Comparison of ENCODE assay signal across 8 cellular contexts in the genomic region with DNA sequence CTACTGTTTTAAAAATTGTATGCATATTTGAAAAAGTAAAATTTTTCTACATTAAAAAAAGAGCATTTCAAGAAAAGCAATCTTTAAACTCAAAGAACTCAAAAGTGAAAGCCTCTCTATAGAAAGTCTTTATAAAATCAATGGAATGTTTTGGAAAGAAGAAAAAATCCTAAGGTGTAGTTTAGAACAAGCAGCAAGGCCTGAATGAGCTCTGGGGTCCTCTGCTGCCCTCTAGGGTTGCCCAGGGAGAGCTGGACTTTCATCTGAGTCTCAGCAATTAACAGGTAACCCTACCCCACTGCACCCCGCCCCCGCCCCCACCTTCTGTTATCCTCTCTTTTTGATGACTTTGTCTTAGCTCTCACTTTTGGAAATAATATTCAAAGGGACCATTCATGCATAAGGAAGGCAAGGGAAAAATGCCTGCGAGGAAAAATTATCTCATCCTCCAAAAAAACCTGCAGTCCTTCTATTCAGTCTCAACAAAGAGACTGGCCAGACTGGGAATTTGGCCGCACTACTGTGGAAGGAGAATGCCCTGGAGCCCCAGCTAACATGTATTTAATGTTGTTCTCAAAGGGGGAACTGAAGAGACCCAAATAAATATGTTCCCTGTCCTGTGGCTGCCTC. TPM values are rescaled to one million over a fixed set of nuclear protein-coding genes. Genes with fewer than 3 reads are reported as not detected.
A peak's percentile ranks its signal among the peaks of the same experiment; 100 is the strongest.
DNase-seq lines count a peak whose midpoint lies in the region; ATAC-seq, FAIRE-seq and TF ChIP-seq lines count a peak whose summit lies in the region.

No MANE protein-coding gene starts in this region.

- no CpG with 5 or more reads among the region's 4 CpGs for WGBS in trophoblast cell (ENCODE audit: extremely low coverage, insufficient coverage, insufficient read length)

- H3K4ac ChIP-seq in trophoblast cell (ENCODE audit: low read depth, low read length), result no peak overlapping the region

- H2BK5ac ChIP-seq in trophoblast cell (ENCODE audit: low read depth, low read length, poor library complexity), result no peak overlapping the region

- no peak overlapping the region for H4K12ac ChIP-seq in trophoblast cell (ENCODE audit: low read depth, low read length)

- FAIRE-seq in frontal cortex (lab: Jason Lieb, UNC), result no peak

- H3K36me3 ChIP-seq in trophoblast cell (ENCODE audit: control insufficient read depth in 1 of 2, insufficient read depth in 2 of 2, low read length in 2 of 2), result peaks cover 0 to 4% of the 10 kb centered on the region in 2 experiments

- ATAC-seq in HG03159 (IDR thresholded peaks at IDR 0.05; ENCODE audit: unreplicated experiment), result no peak
- ATAC-seq in GM21717 (IDR thresholded peaks at IDR 0.05; ENCODE audit: unreplicated experiment), result no peak

- no peak overlapping the region for H4K91ac ChIP-seq in trophoblast cell (ENCODE audit: low read depth, low read length)

- H3K4me2 ChIP-seq in trophoblast cell (ENCODE audit: low read length), result no peak overlapping the region

- H4K8ac ChIP-seq in trophoblast cell (ENCODE audit: low read depth, low read length), result no peak overlapping the region

- no peak overlapping the region for H2BK12ac ChIP-seq in trophoblast cell (ENCODE audit: low read length)

- H3K23ac ChIP-seq in trophoblast cell (ENCODE audit: low read length), result no peak overlapping the region

- no peak overlapping the region for H3K18ac ChIP-seq in trophoblast cell (ENCODE audit: low read length)

- H3K4me3 ChIP-seq in AG04449 (ENCODE audit: low read depth, low read length) (no peak overlapping the region), trophoblast cell (ENCODE audit: low read depth, low read length) (no peak overlapping the region)

- no peaks in the 10 kb centered on the region for H3K79me1 ChIP-seq in trophoblast cell (ENCODE audit: low read length)

- no peaks in the 10 kb centered on the region for H3K79me2 ChIP-seq in trophoblast cell (ENCODE audit: control insufficient read depth, insufficient read depth, low read length, poor library complexity)

- no peak overlapping the region for H2AK5ac ChIP-seq in trophoblast cell (ENCODE audit: low read length)

- H2AFZ ChIP-seq in trophoblast cell (ENCODE audit: insufficient read depth, low read length, poor library complexity), result no peak overlapping the region

- peak; percentile 76 for TF ChIP-seq CTCF in AG04449 (IDR thresholded peaks at IDR 0.05; ENCODE audit: insufficient read depth, low read length, missing control alignments)

- H2BK120ac ChIP-seq in trophoblast cell (ENCODE audit: insufficient read depth, low read length, poor library complexity), result no peak overlapping the region

- no peak overlapping the region for H3K9ac ChIP-seq in trophoblast cell (ENCODE audit: low read length)

- H3K27ac ChIP-seq in trophoblast cell (ENCODE audit: low read depth, low read length), result no peak overlapping the region

- no peaks in the 10 kb centered on the region for H3K9me3 ChIP-seq in trophoblast cell (ENCODE audit: insufficient read depth, low read depth, low read length)

- no peak overlapping the region for H3K14ac ChIP-seq in trophoblast cell (ENCODE audit: low read length)

- DNase-seq in AG04449 (ENCODE audit: low read depth, low spot score), result no peak
- peak; percentile 51 for DNase-seq in GDM1 (lab: John Stamatoyannopoulos, UW)
- DNase-seq in NCI-H146 treated with DMSO at 0.1 percent for 48 hours (lab: John Stamatoyannopoulos, UW; ENCODE audit: unreplicated experiment), result peak; percentile 14
- DNase-seq in activated CD4-positive, alpha-beta T cell treated with anti-CD3 and anti-CD28 coated beads, Interleukin-2, amount 50 U/mL, for 48 hours, result peak; percentile 22 to 32
- DNase-seq in frontal cortex (ENCODE audit: low spot score in 2 of 2), result peak; percentile 50 to 65
- DNase-seq in trophoblast cell, result peak; percentile 9 to 52

- H3K4me1 ChIP-seq in trophoblast cell (ENCODE audit: control insufficient read depth in 1 of 2, insufficient read depth in 2 of 2, low read length in 2 of 2), result no peaks in the 10 kb centered on the region

- POLR2A ChIA-PET in AG04449 (lab: Yijun Ruan, JAX), result no interaction called here

- H3K27me3 ChIP-seq in trophoblast cell (ENCODE audit: insufficient read depth, low read length), result no peaks in the 10 kb centered on the region

- CTCF ChIA-PET in AG04449 (lab: Yijun Ruan, JAX), result interaction anchor here (0.8 to 7.9 kb wide), 10 partner anchors 10 to 569 kb away, joined by 3 to 135 read pairs (median 13); a partner anchor contains a TSS

RNA-seq across cellular contexts. Expression of a gene that starts 24.1 kb away (rescaled TPM):
- 8.6 TPM for total RNA-seq in frontal cortex
- polyA plus RNA-seq in trophoblast cell (2013), result 8.9 and 9.3 TPM in 2 replicates

RNA-seq across cellular contexts. Expression of a gene that starts 53.1 kb away (rescaled TPM):
- total RNA-seq in frontal cortex, result 2,752 TPM
- 3,985 and 4,109 TPM in 2 replicates for polyA plus RNA-seq in trophoblast cell (2013)
